9 cellular contexts compared by ENCODE assay signal in genomic region chr3:15330031-15330596, GRCh38. TPM values are rescaled to one million over a fixed set of nuclear protein-coding genes. Genes with fewer than 3 reads are reported as not detected.
DNase-seq lines count a peak whose midpoint lies in the region; ATAC-seq and TF ChIP-seq lines count a peak whose summit lies in the region.
"Had no signal": no experiment of that assay in that cellular context is flagged by ENCODE, and none has a peak within 500 bp of the region (broad histone marks: within the 10 kb centered on the region; RNA-seq: fewer than 3 reads in every experiment).

No MANE protein-coding gene starts in this region.

- H3K4me3 Mint-ChIP-seq in activated B cell treated with CpG ODN at 0.5 μM for 24 hours, result peak overlapping the region; percentile 95
- H3K4me3 Mint-ChIP-seq in immature natural killer cell, result peak overlapping the region in 3 of 5 donors; percentile 24 to 98 (median 93)
- H3K4me3 Mint-ChIP-seq in Caco-2 (ENCODE audit: unreplicated experiment), result no peak overlapping the region

- H3K27me3 ChIP-seq in thoracic aorta (replicated peaks; ENCODE audit: insufficient read depth) (no peaks in the 10 kb centered on the region), Caco-2 (replicated peaks; ENCODE audit: control insufficient read depth, insufficient read depth, low read length) (no peaks in the 10 kb centered on the region)

- no peaks in the 10 kb centered on the region for H3K9me3 ChIP-seq in thoracic aorta
- H3K9me3 ChIP-seq in Caco-2, result no peaks in the 10 kb centered on the region

- POLR2A ChIA-PET in activated B cell treated with CpG ODN at 0.5 μM for 24 hours (lab: Charles Lee), result interaction anchor here (1.1 to 8.4 kb wide), 12 partner anchors 10 to 60 kb away, joined by 3 to 118 read pairs (median 14); no protein-coding TSS in a partner anchor
- POLR2A ChIA-PET in Caco-2 (lab: Charles Lee), result no interaction called here

- H3K27me3 Mint-ChIP-seq in activated B cell treated with CpG ODN at 0.5 μM for 24 hours, result no peaks in the 10 kb centered on the region
- peaks cover 0 to 9% (median 2%) of the 10 kb centered on the region in 3 donors for H3K27me3 Mint-ChIP-seq in immature natural killer cell (ENCODE audit: low read depth in 3 of 3)
- no peaks in the 10 kb centered on the region for H3K27me3 Mint-ChIP-seq in Caco-2 (ENCODE audit: insufficient read depth, unreplicated experiment)

- peaks cover 11 to 53% of the 10 kb centered on the region in 2 donors for H3K4me1 ChIP-seq in thoracic aorta (ENCODE audit: control insufficient read depth in 1 of 2, low read depth in 2 of 2)
- H3K4me1 ChIP-seq in Caco-2, result peaks cover 34% of the 10 kb centered on the region

- peaks cover 82% of the 10 kb centered on the region for H3K4me1 Mint-ChIP-seq in activated B cell treated with CpG ODN at 0.5 μM for 24 hours
- H3K4me1 Mint-ChIP-seq in immature natural killer cell, result peaks cover 61 to 75% of the 10 kb centered on the region in 2 donors
- H3K4me1 Mint-ChIP-seq in Caco-2 (ENCODE audit: low read depth, unreplicated experiment), result peaks cover 15% of the 10 kb centered on the region

- ATAC-seq in activated B cell treated with CpG ODN at 0.5 μM for 24 hours (ENCODE audit: low read depth) (no peak), thoracic aorta (ENCODE audit: insufficient number of reproducible peaks, low FRiP score, low read depth) (peak; percentile 9), HG02938 (IDR thresholded peaks at IDR 0.05; ENCODE audit: unreplicated experiment) (no peak)

- H3K4me3 ChIP-seq in thoracic aorta (peak overlapping the region; percentile 95), Caco-2 (ENCODE audit: low read depth, low read length) (no peak overlapping the region)

- BruUV-seq in Caco-2 (replicated peaks; lab: Mats Ljungman, UMichigan), result no TSS peak

- H3K9me3 Mint-ChIP-seq in activated B cell treated with CpG ODN at 0.5 μM for 24 hours, result no peaks in the 10 kb centered on the region
- no peaks in the 10 kb centered on the region for H3K9me3 Mint-ChIP-seq in immature natural killer cell
- no peaks in the 10 kb centered on the region for H3K9me3 Mint-ChIP-seq in Caco-2 (ENCODE audit: unreplicated experiment)

- TF ChIP-seq CTCF in activated B cell treated with CpG ODN at 0.5 μM for 24 hours (IDR thresholded peaks at IDR 0.05) (no peak), thoracic aorta (IDR thresholded peaks at IDR 0.05) (no peak), Caco-2 (IDR thresholded peaks at IDR 0.05; ENCODE audit: insufficient read depth in 1 of 2, low read depth in 1 of 2, low read length in 1 of 2, severe bottlenecking in 1 of 2, unreplicated experiment in 1 of 2) (no peak)

- DNase-seq in NCI-H1417 (lab: John Stamatoyannopoulos, UW), result peak in 2 of 3 experiments; percentile 52 to 76
- no peak for DNase-seq in NCI-H1417 treated with DMSO at 0.1 percent for 48 hours (lab: John Stamatoyannopoulos, UW)
- DNase-seq in activated B cell treated with CpG ODN at 0.5 μM for 24 hours, result no peak
- DNase-seq in immature natural killer cell, result no peak
- peak; percentile 14 for DNase-seq in thoracic aorta (ENCODE audit: low spot score)
- DNase-seq in HUDEP-2 (lab: John Stamatoyannopoulos, UW; ENCODE audit: unreplicated experiment in 76 of 76), result no peak
- DNase-seq in Caco-2, result no peak

- peak overlapping the region; percentile 90 for H3K27ac Mint-ChIP-seq in activated B cell treated with CpG ODN at 0.5 μM for 24 hours
- peak overlapping the region in 1 of 6 donors; percentile 36 for H3K27ac Mint-ChIP-seq in immature natural killer cell
- no peak overlapping the region for H3K27ac Mint-ChIP-seq in Caco-2 (ENCODE audit: unreplicated experiment)

- H3K36me3 ChIP-seq in thoracic aorta (no peaks in the 10 kb centered on the region), Caco-2 (ENCODE audit: control insufficient read depth, insufficient read depth, low read length) (no peaks in the 10 kb centered on the region)

- H3K36me3 Mint-ChIP-seq in activated B cell treated with CpG ODN at 0.5 μM for 24 hours (ENCODE audit: low read depth) (peaks cover 56% of the 10 kb centered on the region), immature natural killer cell (peaks cover 10 to 18% (median 12%) of the 10 kb centered on the region in 3 donors), Caco-2 (ENCODE audit: insufficient read depth, unreplicated experiment) (peaks cover 16% of the 10 kb centered on the region)

- peak overlapping the region; percentile 9 to 88 for H3K27ac ChIP-seq in thoracic aorta
- H3K27ac ChIP-seq: 22Rv1 had no signal

- CTCF ChIA-PET in activated B cell treated with CpG ODN at 0.5 μM for 24 hours (lab: Charles Lee) (interaction anchor here (1.2 to 11.0 kb wide), 5 partner anchors 12 to 124 kb away, joined by 3 to 141 read pairs (median 6); no protein-coding TSS in a partner anchor), Caco-2 (lab: Charles Lee) (interaction anchor here (0.6 kb wide), 1 partner anchor 324 kb away, joined by 7 read pairs; no protein-coding TSS in a partner anchor)

- intact Hi-C loops in activated B cell treated with CpG ODN at 0.5 μM for 24 hours (cut with micrococcal nuclease), result no loop called here
- intact Hi-C loops in Caco-2 (cut with micrococcal nuclease; ENCODE audit: unreplicated experiment), result no loop called here

RNA-seq across cellular contexts. Expression of gene SH3BP5, which starts 2.3 kb away (rescaled TPM):
- 60.5 and 66.0 TPM in 2 replicates for total RNA-seq in activated B cell treated with CpG ODN at 0.5 μM for 24 hours
- polyA plus RNA-seq in immature natural killer cell, result 100 to 1,000 TPM in 1 of 3 donors, 10 to 100 TPM in 2; 52.1 to 160 (median 67.4) TPM
- 10 to 100 TPM; 47.2 to 82.4 TPM for total RNA-seq in thoracic aorta
- 20.8 and 26.1 TPM in 2 replicates for total RNA-seq in Caco-2 (2022)

Comparison
In these comparisons a context has a peak if more than half of its experiments do, and no peak if none do; other contexts are left out.
1. DNase-seq: peak in NCI-H1417 (2 of 3) and thoracic aorta (single experiment); none in NCI-H1417 treated with DMSO at 0.1 percent for 48 hours (single experiment), activated B cell treated with CpG ODN at 0.5 μM for 24 hours (single experiment), immature natural killer cell (0 of 3), HUDEP-2 (0 of 76) and Caco-2 (0 of 2).